Comparison of ENCODE assay signal across 19 cellular contexts in the genomic region with DNA sequence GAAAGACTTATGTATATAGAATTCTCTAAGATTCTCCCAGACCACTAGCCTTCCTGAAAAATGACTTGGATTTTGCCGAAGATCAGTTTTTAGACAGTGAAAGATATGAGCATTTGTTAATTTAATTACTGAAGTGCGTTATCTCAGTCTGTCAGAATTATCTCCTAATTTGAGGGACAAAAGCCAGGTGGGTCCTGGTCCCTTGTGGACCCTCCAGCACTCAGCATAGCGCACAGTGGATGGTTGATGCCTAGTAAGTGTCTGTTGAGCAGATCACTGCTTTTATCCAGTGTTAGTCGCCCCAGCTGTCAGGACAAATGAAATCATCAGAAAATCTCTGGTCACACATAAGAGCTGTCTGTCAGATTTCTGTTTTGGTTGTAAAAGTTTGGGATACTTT.
"Had no signal": no experiment of that assay in that cellular context is flagged by ENCODE, and none has a peak within 500 bp of the region (broad histone marks: within the 10 kb centered on the region; RNA-seq: fewer than 3 reads in every experiment).

No MANE protein-coding gene starts in this region.

- H3K4me3 Mint-ChIP-seq: activated CD4-positive, alpha-beta T cell treated with anti-CD3 and anti-CD28 coated beads, Interleukin-2, amount 10 ng/mL, durations not matched to agents 24 days and 14 days; activated CD8-positive, alpha-beta T cell treated with anti-CD3 and anti-CD28 coated beads, Interleukin-2, amount 10 ng/mL, durations not matched to agents 7 days and 5 days; activated T-cell treated with anti-CD3 and anti-CD28 coated beads, Interleukin-2, amount 50 U/mL, for 24 hours; neural crest cell; T-helper 2 cell treated with Interferon-gamma antibody and Interleukin-4, amounts not matched to agents 5 μg/mL and 100 μg/mL, for 36 hours had no signal

- ATAC-seq: activated CD8-positive, alpha-beta T cell treated with anti-CD3 and anti-CD28 coated beads, Interleukin-2, amount 10 ng/mL, durations not matched to agents 7 days and 5 days; body of pancreas; pancreas; right lobe of liver had no signal

- H3K27ac ChIP-seq: body of pancreas, left ventricle myocardium inferior, pancreas, right lobe of liver, stomach, thoracic aorta, upper lobe of left lung had no signal

- H3K4me1 Mint-ChIP-seq: activated CD4-positive, alpha-beta T cell treated with anti-CD3 and anti-CD28 coated beads, Interleukin-2, amount 10 ng/mL, durations not matched to agents 24 days and 14 days had no signal

- H3K9me3 Mint-ChIP-seq: activated CD4-positive, alpha-beta T cell treated with anti-CD3 and anti-CD28 coated beads, Interleukin-2, amount 10 ng/mL, durations not matched to agents 24 days and 14 days; activated T-cell treated with anti-CD3 and anti-CD28 coated beads, Interleukin-2, amount 50 U/mL, for 24 hours; activated T-helper 2 cell treated with anti-CD3 and anti-CD28 coated beads, Interferon-gamma antibody, Interleukin-2, Interleukin-4, amounts not matched to agents 10 μg/mL and 5 μg/mL and 100 μg/mL, durations not matched to agents 14 hours and 24 hours and 36 hours; neural crest cell; T-helper 2 cell treated with Interferon-gamma antibody and Interleukin-4, amounts not matched to agents 5 μg/mL and 100 μg/mL, for 36 hours had no signal

- DNase-seq: activated CD4-positive, alpha-beta T cell treated with anti-CD3 and anti-CD28 coated beads, Interleukin-2, amount 10 ng/mL, durations not matched to agents 24 days and 14 days; activated CD4-positive, CD25-positive, alpha-beta regulatory T cell; activated CD8-positive, alpha-beta T cell treated with anti-CD3 and anti-CD28 coated beads, Interleukin-2, amount 10 ng/mL, durations not matched to agents 7 days and 5 days; activated naive CD4-positive, alpha-beta T cell treated with Interleukin-2 at 50 U/mL for 16 hours; activated T-cell treated with anti-CD3 and anti-CD28 coated beads, Interleukin-2, amount 50 U/mL, for 24 hours; body of pancreas; caudate nucleus; left ventricle myocardium inferior; pancreas; right lobe of liver; small intestine; stimulated activated CD4-positive, alpha-beta T cell treated with anti-CD3 and anti-CD28 coated beads, Interleukin-15, amount 100 ng/mL, for 24 hours; stimulated activated CD4-positive, alpha-beta T cell treated with anti-CD3 and anti-CD28 coated beads, Interleukin-2, amount 100 ng/mL, for 48 hours; stomach; upper lobe of left lung had no signal

- H3K27me3 ChIP-seq: body of pancreas, pancreas, right lobe of liver, stomach, upper lobe of left lung had no signal

- H3K27ac Mint-ChIP-seq: activated CD4-positive, alpha-beta T cell treated with anti-CD3 and anti-CD28 coated beads, Interleukin-2, amount 10 ng/mL, durations not matched to agents 24 days and 14 days; activated CD8-positive, alpha-beta T cell treated with anti-CD3 and anti-CD28 coated beads, Interleukin-2, amount 10 ng/mL, durations not matched to agents 7 days and 5 days; activated T-cell treated with anti-CD3 and anti-CD28 coated beads, Interleukin-2, amount 50 U/mL, for 24 hours; activated T-helper 2 cell treated with anti-CD3 and anti-CD28 coated beads, Interferon-gamma antibody, Interleukin-2, Interleukin-4, amounts not matched to agents 10 μg/mL and 5 μg/mL and 100 μg/mL, durations not matched to agents 14 hours and 24 hours and 36 hours; T-helper 2 cell treated with Interferon-gamma antibody and Interleukin-4, amounts not matched to agents 5 μg/mL and 100 μg/mL, for 36 hours had no signal
